Comparison of ENCODE assay signal across 23 cellular contexts in genomic region chr6:43331470-43331869, GRCh38. TPM values are rescaled to one million over a fixed set of nuclear protein-coding genes. Genes with fewer than 3 reads are reported as not detected.
DNase-seq lines count a peak whose midpoint lies in the region; ATAC-seq, FAIRE-seq and TF ChIP-seq lines count a peak whose summit lies in the region.
"Had no signal": no experiment of that assay in that cellular context is flagged by ENCODE, and none has a peak within 500 bp of the region (broad histone marks: within the 10 kb centered on the region; RNA-seq: fewer than 3 reads in every experiment).

No MANE protein-coding gene starts in this region.

- CTCF ChIA-PET in CD4-positive, alpha-beta T cell (lab: Charles Lee) = no interaction called here

- no peaks in the 10 kb centered on the region for H4K20me1 ChIP-seq in BLaER1 treated with 17β-estradiol and CSF1 and Interleukin-3, amounts not matched to agents 10 nM and 100 nM

- H3K9me3 ChIP-seq in BLaER1 treated with 17β-estradiol and CSF1 and Interleukin-3, amounts not matched to agents 10 nM and 100 nM (replicated peaks in 1 of 11) = no peaks in the 10 kb centered on the region
- no peaks in the 10 kb centered on the region for H3K9me3 ChIP-seq in CD4-positive, alpha-beta T cell (ENCODE audit: control insufficient read depth, low read length)
- no peaks in the 10 kb centered on the region for H3K9me3 ChIP-seq in stomach
- H3K9me3 ChIP-seq: Peyer's patch had no signal

- POLR2A ChIA-PET in CD4-positive, alpha-beta T cell (lab: Charles Lee) = no interaction called here

- DNase-seq in CD4-positive, alpha-beta T cell = no peak
- DNase-seq in HTR-8/SVneo (ENCODE audit: insufficient read length, low spot score) (no peak), naive B cell (no peak), stomach (no peak), GM19240 (ENCODE audit: insufficient read length, low spot score) (no peak)
- no peak for DNase-seq in stimulated activated CD4-positive, alpha-beta T cell treated with anti-CD3 and anti-CD28 coated beads, Interleukin-4, amount 100 ng/mL, for 1 hour
- DNase-seq: DMS53; GDM1; H7; NCI-H1092; NCI-H1436 treated with DMSO at 0.1 percent for 48 hours; NCI-H2029; NCI-H226; NCI-H524; NCI-H774; NK-92 treated with Interleukin-12 subunit alpha and Interleukin-12 subunit beta, amount 100 ng/mL, for 24 hours; Peyer's patch had no signal

- peak overlapping the region; percentile 49 for H3K27ac Mint-ChIP-seq in CD4-positive, alpha-beta T cell
- peak overlapping the region in 4 of 6 donors; percentile 8 to 92 (median 68) for H3K27ac Mint-ChIP-seq in naive B cell

- H3K36me3 ChIP-seq in BLaER1 treated with 17β-estradiol and CSF1 and Interleukin-3, amounts not matched to agents 10 nM and 100 nM = peaks cover 0 to 9% (median 3%) of the 10 kb centered on the region in 11 experiments; a peak in 14 of 22 replicates
- H3K36me3 ChIP-seq in stomach = peaks cover 0 to 16% (median under 1%) of the 10 kb centered on the region in 4 donors
- H3K36me3 ChIP-seq: Peyer's patch had no signal

- peaks cover 0 to 42% (median 17%) of the 10 kb centered on the region in 10 experiments; a peak in 12 of 20 replicates for H3K4me1 ChIP-seq in BLaER1 treated with 17β-estradiol and CSF1 and Interleukin-3, amounts not matched to agents 10 nM and 100 nM
- peaks cover 7 to 19% (median 9%) of the 10 kb centered on the region in 4 donors for H3K4me1 ChIP-seq in stomach
- H3K4me1 ChIP-seq: Peyer's patch had no signal

- peak; percentile 36 for FAIRE-seq in HTR-8/SVneo (lab: Jason Lieb, UNC)
- FAIRE-seq: D721Med had no signal

- peak overlapping the region in 3 of 11 experiments; percentile 21 to 37 (median 26); a peak in 2 of 22 replicates for H3K9ac ChIP-seq in BLaER1 treated with 17β-estradiol and CSF1 and Interleukin-3, amounts not matched to agents 10 nM and 100 nM

- no peak for TF ChIP-seq EP300 in stomach (IDR thresholded peaks at IDR 0.05)

- H3K27me3 ChIP-seq in BLaER1 treated with 17β-estradiol and CSF1 and Interleukin-3, amounts not matched to agents 10 nM and 100 nM = no peaks in the 10 kb centered on the region
- H3K27me3 ChIP-seq in CD4-positive, alpha-beta T cell (ENCODE audit: control insufficient read depth, insufficient read depth, low read length) = no peaks in the 10 kb centered on the region
- no peaks in the 10 kb centered on the region for H3K27me3 ChIP-seq in stomach
- H3K27me3 ChIP-seq: Peyer's patch had no signal

- no peaks in the 10 kb centered on the region for H3K9me3 Mint-ChIP-seq in CD4-positive, alpha-beta T cell
- H3K9me3 Mint-ChIP-seq in naive B cell = no peaks in the 10 kb centered on the region

- H3K4me1 Mint-ChIP-seq in CD4-positive, alpha-beta T cell (ENCODE audit: low read depth) = peaks cover 25% of the 10 kb centered on the region
- H3K4me1 Mint-ChIP-seq in naive B cell = peaks cover 24 to 30% (median 24%) of the 10 kb centered on the region in 3 donors

- H3K4me2 ChIP-seq in BLaER1 treated with 17β-estradiol and CSF1 and Interleukin-3, amounts not matched to agents 10 nM and 100 nM = peak overlapping the region in 6 of 11 experiments; percentile 26 to 79 (median 68); a peak in 11 of 22 replicates

- H3K36me3 Mint-ChIP-seq in CD4-positive, alpha-beta T cell (ENCODE audit: low read depth) = peaks cover 34% of the 10 kb centered on the region
- H3K36me3 Mint-ChIP-seq in naive B cell = peaks cover 8 to 21% of the 10 kb centered on the region in 2 donors

- no peak overlapping the region for H3K4me3 Mint-ChIP-seq in CD4-positive, alpha-beta T cell
- H3K4me3 Mint-ChIP-seq in naive B cell = no peak overlapping the region

- no peak for TF ChIP-seq POLR2A in stomach (IDR thresholded peaks at IDR 0.05)

- no peak for TF ChIP-seq CTCF in CD4-positive, alpha-beta T cell (IDR thresholded peaks at IDR 0.05)
- no peak for TF ChIP-seq CTCF in stomach (IDR thresholded peaks at IDR 0.05)

- H3K27me3 Mint-ChIP-seq in CD4-positive, alpha-beta T cell = no peaks in the 10 kb centered on the region
- no peaks in the 10 kb centered on the region for H3K27me3 Mint-ChIP-seq in naive B cell

- intact Hi-C loops in CD4-positive, alpha-beta T cell (cut with DNase I, micrococcal nuclease) = loop anchor here (5.0 to 10.0 kb wide), 2 partner anchors 69 to 427 kb away; no protein-coding TSS in a partner anchor
- intact Hi-C loops in stomach (cut with DNase I; ENCODE audit: low total_unique reads) = loop anchor here (10.0 kb wide), 1 partner anchor 57 kb away; no protein-coding TSS in a partner anchor

- WGBS in stomach, 5 donors = 53 to 68% (median 61%) methylated on average over 1 of the region's 1 CpG

- peak overlapping the region in 4 of 11 experiments; percentile 20 to 72 (median 59); a peak in 7 of 22 replicates for H3K27ac ChIP-seq in BLaER1 treated with 17β-estradiol and CSF1 and Interleukin-3, amounts not matched to agents 10 nM and 100 nM
- H3K27ac ChIP-seq in CD4-positive, alpha-beta T cell (ENCODE audit: low read depth, low read length) = no peak overlapping the region
- H3K27ac ChIP-seq in stomach = no peak overlapping the region
- H3K27ac ChIP-seq: Peyer's patch had no signal

- H3K4me3 ChIP-seq in BLaER1 treated with 17β-estradiol and CSF1 and Interleukin-3, amounts not matched to agents 10 nM and 100 nM = no peak overlapping the region
- no peak overlapping the region for H3K4me3 ChIP-seq in stomach
- H3K4me3 ChIP-seq: Peyer's patch had no signal

- peak; percentile 44 for ATAC-seq in CD4-positive, alpha-beta T cell (ENCODE audit: poor library complexity)
- ATAC-seq in naive B cell (ENCODE audit: low read depth in 2 of 2) = no peak
- ATAC-seq: SK-N-SH treated with all-trans-retinoic acid at 6 μM for 48 hours had no signal

RNA-seq across cellular contexts. Expression of gene CRIP3, which starts 22.8 kb away (rescaled TPM):
- total RNA-seq in CD4-positive, alpha-beta T cell = 1 to 10 TPM; 1.8 to 2.0 TPM
- 1 to 10 TPM; 2.7 to 7.8 (median 5.3) TPM for polyA plus RNA-seq in naive B cell (ENCODE audit: low read depth in 6 of 6)
- total RNA-seq in stomach = under 1 TPM in 1 of 5 donors, not detected in 4; 0.92 TPM
- 1 to 10 TPM in 1 of 3 donors, under 1 TPM in 1, not detected in 1; 0.37 to 1.6 TPM for polyA plus RNA-seq in stomach
- polyA plus RNA-seq: BJ had no signal

RNA-seq across cellular contexts. Expression of gene SLC22A7, which starts 33.4 kb away (rescaled TPM):
- not detected for total RNA-seq in CD4-positive, alpha-beta T cell
- polyA plus RNA-seq in naive B cell (ENCODE audit: low read depth in 6 of 6) (under 1 TPM in 1 of 6 donors, not detected in 5; 0.54 TPM), stomach (not detected)
- not detected for total RNA-seq in stomach
- total RNA-seq: A673, H7, OCI-LY7 had no signal
- polyA plus RNA-seq: BJ had no signal

RNA-seq across cellular contexts. Expression of gene ZNF318, which starts 38.0 kb away (rescaled TPM):
- 10 to 100 TPM; 20.4 TPM for total RNA-seq in CD4-positive, alpha-beta T cell
- polyA plus RNA-seq in naive B cell (ENCODE audit: low read depth in 6 of 6) (100 to 1,000 TPM in 1 of 6 donors, 10 to 100 TPM in 5; 25.2 to 105 (median 43.4) TPM), stomach (1 to 10 TPM; 2.6 to 4.8 (median 2.6) TPM)
- 10 to 100 TPM in 3 of 5 donors, 1 to 10 TPM in 2; 5.8 to 13.3 (median 12.3) TPM for total RNA-seq in stomach
